Comparison of ENCODE assay signal across 14 cellular contexts in the genomic region with DNA sequence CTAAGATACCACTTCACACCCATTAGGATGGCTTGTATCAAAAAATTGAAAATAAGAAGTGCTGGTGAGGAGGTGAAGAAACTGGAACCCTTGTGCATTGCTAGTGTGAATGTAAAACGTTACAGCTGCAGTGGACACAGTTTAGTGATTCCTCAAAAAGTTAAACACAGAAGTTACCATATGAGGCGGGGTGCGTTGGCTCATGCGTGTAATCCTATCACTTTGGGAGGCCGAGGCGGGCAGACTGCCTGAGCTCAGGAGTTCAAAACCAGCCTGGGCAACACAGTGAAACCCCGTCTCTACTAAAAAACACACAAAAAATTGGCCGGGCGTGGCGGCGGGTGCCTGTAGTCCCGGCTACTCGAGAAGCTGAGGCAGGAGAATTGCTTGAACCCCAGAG. TPM values are rescaled to one million over a fixed set of nuclear protein-coding genes. Genes with fewer than 3 reads are reported as not detected.
DNase-seq lines count a peak whose midpoint lies in the region; ATAC-seq and TF ChIP-seq lines count a peak whose summit lies in the region.
"Had no signal": no experiment of that assay in that cellular context is flagged by ENCODE, and none has a peak within 500 bp of the region (broad histone marks: within the 10 kb centered on the region; RNA-seq: fewer than 3 reads in every experiment).

No MANE protein-coding gene starts in this region.

- H3K4me1 ChIP-seq in CD8-positive, alpha-beta T cell (ENCODE audit: insufficient read depth, low read length): peaks cover 32% of the 10 kb centered on the region
- H3K4me1 ChIP-seq in OCI-LY1 (ENCODE audit: insufficient read depth, low read length, severe bottlenecking): peaks cover 70% of the 10 kb centered on the region
- H3K4me1 ChIP-seq in sigmoid colon: peaks cover 0 to 16% (median 7%) of the 10 kb centered on the region in 4 donors
- H3K4me1 ChIP-seq: gastrocnemius medialis, vagina had no signal

- peaks cover 31% of the 10 kb centered on the region for H3K36me3 ChIP-seq in CD8-positive, alpha-beta T cell (ENCODE audit: insufficient read depth, low read length)
- peaks cover 57% of the 10 kb centered on the region for H3K36me3 ChIP-seq in OCI-LY1 (ENCODE audit: insufficient read depth, low read length)
- H3K36me3 ChIP-seq in sigmoid colon: peaks cover 14 to 65% (median 41%) of the 10 kb centered on the region in 4 donors

- H3K27me3 Mint-ChIP-seq in CD8-positive, alpha-beta T cell (ENCODE audit: low read depth): no peaks in the 10 kb centered on the region
- no peaks in the 10 kb centered on the region for H3K27me3 Mint-ChIP-seq in chondrocyte (ENCODE audit: low read depth)

- H3K27me3 ChIP-seq in CD8-positive, alpha-beta T cell (ENCODE audit: insufficient read depth, low read length): no peaks in the 10 kb centered on the region
- H3K27me3 ChIP-seq in OCI-LY1 (ENCODE audit: insufficient read depth, low read length) (no peaks in the 10 kb centered on the region), sigmoid colon (no peaks in the 10 kb centered on the region)
- H3K27me3 ChIP-seq: gastrocnemius medialis, vagina had no signal

- CTCF ChIA-PET in CD8-positive, alpha-beta T cell (lab: Charles Lee): interaction anchor here (3.2 kb wide), 1 partner anchor 23 kb away, joined by 12 read pairs; no protein-coding TSS in a partner anchor

- peak overlapping the region; percentile 95 for H3K27ac Mint-ChIP-seq in CD8-positive, alpha-beta T cell
- H3K27ac Mint-ChIP-seq in chondrocyte (ENCODE audit: unreplicated experiment): peak overlapping the region; percentile 27

- no peaks in the 10 kb centered on the region for H3K9me3 ChIP-seq in CD8-positive, alpha-beta T cell (ENCODE audit: low read length)
- H3K9me3 ChIP-seq in OCI-LY1 (ENCODE audit: low read length): no peaks in the 10 kb centered on the region
- no peaks in the 10 kb centered on the region for H3K9me3 ChIP-seq in sigmoid colon
- H3K9me3 ChIP-seq: gastrocnemius medialis, vagina had no signal

- no peak overlapping the region for H3K4me3 Mint-ChIP-seq in CD8-positive, alpha-beta T cell
- H3K4me3 Mint-ChIP-seq in chondrocyte (ENCODE audit: unreplicated experiment): no peak overlapping the region

- POLR2A ChIA-PET in CD8-positive, alpha-beta T cell (lab: Charles Lee): no interaction called here

- H3K9me2 ChIP-seq in OCI-LY1 (ENCODE audit: low read depth, low read length): no peaks in the 10 kb centered on the region

- no peaks in the 10 kb centered on the region for H3K79me2 ChIP-seq in OCI-LY1 (ENCODE audit: insufficient read depth, low read length)

- H4K20me1 ChIP-seq in OCI-LY1 (ENCODE audit: insufficient read depth, low read length): no peaks in the 10 kb centered on the region

- H3K27ac ChIP-seq in CD8-positive, alpha-beta T cell (ENCODE audit: low read depth, low read length): no peak overlapping the region
- H3K27ac ChIP-seq in OCI-LY1 (ENCODE audit: low read depth, low read length, poor library complexity, severe bottlenecking): peak overlapping the region; percentile 100
- peak overlapping the region in 2 of 4 donors; percentile 29 to 40 for H3K27ac ChIP-seq in sigmoid colon
- H3K27ac ChIP-seq: gastrocnemius medialis, HL-60, PC-9, vagina had no signal

- intact Hi-C loops in CD8-positive, alpha-beta T cell (cut with DNase I, micrococcal nuclease): no loop called here
- intact Hi-C loops in sigmoid colon (cut with DNase I): no loop called here

- H2AFZ ChIP-seq in OCI-LY1 (ENCODE audit: low read length): no peak overlapping the region
- H2AFZ ChIP-seq: PC-9 had no signal

- WGBS in sigmoid colon, 2 donors: 73 to 85% methylated on average over 13 of the region's 13 CpGs

- H3K9ac ChIP-seq in OCI-LY1 (ENCODE audit: low read length): peak overlapping the region; percentile 76

- TF ChIP-seq EP300 in sigmoid colon (IDR thresholded peaks at IDR 0.05): no peak

- TF ChIP-seq POLR2A in sigmoid colon (IDR thresholded peaks at IDR 0.05): no peak

- peaks cover 41% of the 10 kb centered on the region for H3K4me1 Mint-ChIP-seq in CD8-positive, alpha-beta T cell (ENCODE audit: low read depth)
- H3K4me1 Mint-ChIP-seq in chondrocyte (ENCODE audit: low read depth): peaks cover 9% of the 10 kb centered on the region

- H3K9me3 Mint-ChIP-seq in CD8-positive, alpha-beta T cell: no peaks in the 10 kb centered on the region
- no peaks in the 10 kb centered on the region for H3K9me3 Mint-ChIP-seq in chondrocyte (ENCODE audit: low read depth)

- ATAC-seq in CD8-positive, alpha-beta T cell: no peak
- no peak for ATAC-seq in HG03045 (IDR thresholded peaks at IDR 0.05; ENCODE audit: unreplicated experiment)
- ATAC-seq in GM18861 (IDR thresholded peaks at IDR 0.05; ENCODE audit: unreplicated experiment): no peak
- ATAC-seq: gastrocnemius medialis had no signal

- no peak for TF ChIP-seq CTCF in CD8-positive, alpha-beta T cell (IDR thresholded peaks at IDR 0.05)
- TF ChIP-seq CTCF in OCI-LY1 (IDR thresholded peaks at IDR 0.05; ENCODE audit: low read length) (no peak), chondrocyte (IDR thresholded peaks at IDR 0.05) (no peak), sigmoid colon (IDR thresholded peaks at IDR 0.05) (no peak)

- no peak overlapping the region for H3K4me3 ChIP-seq in CD8-positive, alpha-beta T cell (ENCODE audit: low read depth, low read length)
- H3K4me3 ChIP-seq in OCI-LY1 (ENCODE audit: low read depth, low read length, poor library complexity, severe bottlenecking) (peak overlapping the region; percentile 45), sigmoid colon (no peak overlapping the region)
- H3K4me3 ChIP-seq: gastrocnemius medialis, PC-9, vagina had no signal

- peaks cover 16% of the 10 kb centered on the region; the same call in 1 of the 2 replicates for H3F3A ChIP-seq in OCI-LY1 (ENCODE audit: insufficient read depth, low read length)

- DNase-seq in CD8-positive, alpha-beta T cell: no peak
- DNase-seq in chondrocyte (ENCODE audit: low spot score) (no peak), sigmoid colon (peak; percentile 46), dedifferentiated amniotic fluid mesenchymal stem cell (ENCODE audit: extremely low spot score) (no peak)
- DNase-seq: NCI-H1436 treated with DMSO at 0.1 percent for 48 hours; NCI-H446 treated with DMSO at 0.1 percent for 48 hours; PC-9; stimulated activated naive CD4-positive, alpha-beta T cell had no signal

- peak overlapping the region; percentile 75 for H3K4me2 ChIP-seq in OCI-LY1 (ENCODE audit: low read length)
- H3K4me2 ChIP-seq: PC-9 had no signal

- peaks cover 70% of the 10 kb centered on the region for H3K36me3 Mint-ChIP-seq in CD8-positive, alpha-beta T cell
- H3K36me3 Mint-ChIP-seq in chondrocyte (ENCODE audit: low read depth): peaks cover 29% of the 10 kb centered on the region

RNA-seq across cellular contexts. Expression of a gene that starts 43.5 kb away (rescaled TPM):
- 10 to 100 TPM; 74.0 to 80.1 TPM for total RNA-seq in CD8-positive, alpha-beta T cell
- total RNA-seq in chondrocyte: 59.5 to 80.3 TPM (median 66.7 TPM) in 3 replicates
- total RNA-seq in sigmoid colon: 10 to 100 TPM; 27.0 to 51.2 (median 32.9) TPM
- polyA plus RNA-seq in sigmoid colon: 100 to 1,000 TPM; 102 to 119 (median 113) TPM
